Comparison of ENCODE assay signal across 13 cellular contexts in genomic region chr17:4509923-4510614, GRCh38. TPM values are rescaled to one million over a fixed set of nuclear protein-coding genes. Genes with fewer than 3 reads are reported as not detected.
A peak's percentile ranks its signal among the peaks of the same experiment; 100 is the strongest.
DNase-seq lines count a peak whose midpoint lies in the region; ATAC-seq and TF ChIP-seq lines count a peak whose summit lies in the region.
"Had no signal": no experiment of that assay in that cellular context is flagged by ENCODE, and none has a peak within 500 bp of the region (broad histone marks: within the 10 kb centered on the region; RNA-seq: fewer than 3 reads in every experiment).

No MANE protein-coding gene starts in this region.

- peak overlapping the region; percentile 88 for H3K4me2 ChIP-seq in BLaER1

- peak overlapping the region; percentile 58; the same call in 1 of the 2 replicates for H3K9ac ChIP-seq in BLaER1

- WGBS in adrenal gland, 4 donors: 50 to 77% (median 60%) methylated on average over 8 to 21 of the region's 21 CpGs

- peaks cover 70% of the 10 kb centered on the region for H3K4me1 ChIP-seq in BLaER1
- H3K4me1 ChIP-seq in adrenal gland (replicated peaks in 1 of 2): no peaks in the 10 kb centered on the region
- H3K4me1 ChIP-seq in left ventricle myocardium inferior: peaks cover 93% of the 10 kb centered on the region

- H3K9me3 ChIP-seq in BLaER1 (no peaks in the 10 kb centered on the region), adrenal gland (replicated peaks in 1 of 3) (no peaks in the 10 kb centered on the region), left ventricle myocardium inferior (replicated peaks) (no peaks in the 10 kb centered on the region)

- H3K36me3 ChIP-seq in BLaER1 (no peaks in the 10 kb centered on the region), adrenal gland (replicated peaks in 1 of 2) (no peaks in the 10 kb centered on the region), left ventricle myocardium inferior (no peaks in the 10 kb centered on the region)

- H4K20me1 ChIP-seq in BLaER1: peaks cover 76% of the 10 kb centered on the region

- peak overlapping the region; percentile 15; the same call in 1 of the 2 replicates for H3K4me3 ChIP-seq in BLaER1
- no peak overlapping the region for H3K4me3 ChIP-seq in adrenal gland
- no peak overlapping the region for H3K4me3 ChIP-seq in left ventricle myocardium inferior

- peak overlapping the region; percentile 50 for H3K27ac ChIP-seq in BLaER1
- peak overlapping the region in 2 of 5 donors; percentile 27 to 41 for H3K27ac ChIP-seq in adrenal gland
- H3K27ac ChIP-seq in left ventricle myocardium inferior (replicated peaks): peak overlapping the region; percentile 87

- intact Hi-C loops in adrenal gland (cut with DNase I) (no loop called here), left ventricle myocardium inferior (cut with micrococcal nuclease) (no loop called here), sciatic nerve (cut with DNase I) (no loop called here)

- no peaks in the 10 kb centered on the region for H3K27me3 ChIP-seq in BLaER1
- H3K27me3 ChIP-seq in adrenal gland: no peaks in the 10 kb centered on the region
- H3K27me3 ChIP-seq in left ventricle myocardium inferior (ENCODE audit: low read depth): no peaks in the 10 kb centered on the region

- no peak for TF ChIP-seq POLR2A in adrenal gland (IDR thresholded peaks at IDR 0.05)

- DNase-seq in adrenal gland (peak in 5 of 7 donors; percentile 43 to 72 (median 67)), left ventricle myocardium inferior (peak; percentile 48), sciatic nerve (ENCODE audit: low spot score) (no peak), NCI-H510A treated with DMSO at 0.1 percent for 48 hours (lab: John Stamatoyannopoulos, UW) (no peak), retina (no peak), midbrain (lab: John Stamatoyannopoulos, UW) (no peak)
- DNase-seq: activated naive CD4-positive, alpha-beta T cell treated with anti-CD3 and anti-CD28 coated beads, Interleukin-2, amount 50 U/mL, for 16 hours; DMS53; foreskin melanocyte; NCI-H2227 treated with DMSO at 0.1 percent for 48 hours had no signal

- ATAC-seq in sciatic nerve (peak; percentile 47), HG03025 (IDR thresholded peaks at IDR 0.05; ENCODE audit: low FRiP score, unreplicated experiment) (no peak)

- no peak for TF ChIP-seq CTCF in adrenal gland (IDR thresholded peaks at IDR 0.05)
- no peak for TF ChIP-seq CTCF in left ventricle myocardium inferior (IDR thresholded peaks at IDR 0.05; ENCODE audit: borderline replicate concordance)

RNA-seq across cellular contexts. Expression of gene SPNS2, which starts 11.4 kb away (rescaled TPM):
- 10 to 100 TPM in 1 of 8 donors, 1 to 10 TPM in 7; 4.9 to 15.1 (median 7.7) TPM for total RNA-seq in adrenal gland
- 10 to 100 TPM in 2 of 3 donors, under 1 TPM in 1; 0.90 to 25.1 (median 10.4) TPM for polyA plus RNA-seq in adrenal gland
- 11.2 TPM for total RNA-seq in left ventricle myocardium inferior
- 31.6 TPM for total RNA-seq in sciatic nerve

RNA-seq across cellular contexts. Expression of gene MYBBP1A, which starts 45.1 kb away (rescaled TPM):
- total RNA-seq in adrenal gland: 10 to 100 TPM; 27.8 to 65.5 (median 42.4) TPM
- 10 to 100 TPM; 19.0 to 62.3 (median 46.8) TPM for polyA plus RNA-seq in adrenal gland
- 21.3 TPM for total RNA-seq in left ventricle myocardium inferior
- 45.1 TPM for total RNA-seq in sciatic nerve

RNA-seq across cellular contexts. Expression of gene GGT6, which starts 50.3 kb away (rescaled TPM):
- total RNA-seq in adrenal gland (1 to 10 TPM in 6 of 8 donors, under 1 TPM in 2; 0.61 to 4.2 (median 1.7) TPM), left ventricle myocardium inferior (not detected), sciatic nerve (not detected)
- under 1 TPM; 0.32 to 0.40 (median 0.34) TPM for polyA plus RNA-seq in adrenal gland
- total RNA-seq: activated CD8-positive, alpha-beta memory T cell treated with anti-CD3 and anti-CD28 coated beads for 36 hours had no signal

Comparison
In these comparisons a context has a peak if more than half of its experiments do, and no peak if none do; other contexts are left out.
1. DNase-seq: peak in adrenal gland (5 of 7) and left ventricle myocardium inferior (single experiment); none in sciatic nerve (single experiment), NCI-H510A treated with DMSO at 0.1 percent for 48 hours (single experiment), retina (single experiment) and midbrain (single experiment).